ENCODE assay signal across 9 cellular contexts in the genomic region with DNA sequence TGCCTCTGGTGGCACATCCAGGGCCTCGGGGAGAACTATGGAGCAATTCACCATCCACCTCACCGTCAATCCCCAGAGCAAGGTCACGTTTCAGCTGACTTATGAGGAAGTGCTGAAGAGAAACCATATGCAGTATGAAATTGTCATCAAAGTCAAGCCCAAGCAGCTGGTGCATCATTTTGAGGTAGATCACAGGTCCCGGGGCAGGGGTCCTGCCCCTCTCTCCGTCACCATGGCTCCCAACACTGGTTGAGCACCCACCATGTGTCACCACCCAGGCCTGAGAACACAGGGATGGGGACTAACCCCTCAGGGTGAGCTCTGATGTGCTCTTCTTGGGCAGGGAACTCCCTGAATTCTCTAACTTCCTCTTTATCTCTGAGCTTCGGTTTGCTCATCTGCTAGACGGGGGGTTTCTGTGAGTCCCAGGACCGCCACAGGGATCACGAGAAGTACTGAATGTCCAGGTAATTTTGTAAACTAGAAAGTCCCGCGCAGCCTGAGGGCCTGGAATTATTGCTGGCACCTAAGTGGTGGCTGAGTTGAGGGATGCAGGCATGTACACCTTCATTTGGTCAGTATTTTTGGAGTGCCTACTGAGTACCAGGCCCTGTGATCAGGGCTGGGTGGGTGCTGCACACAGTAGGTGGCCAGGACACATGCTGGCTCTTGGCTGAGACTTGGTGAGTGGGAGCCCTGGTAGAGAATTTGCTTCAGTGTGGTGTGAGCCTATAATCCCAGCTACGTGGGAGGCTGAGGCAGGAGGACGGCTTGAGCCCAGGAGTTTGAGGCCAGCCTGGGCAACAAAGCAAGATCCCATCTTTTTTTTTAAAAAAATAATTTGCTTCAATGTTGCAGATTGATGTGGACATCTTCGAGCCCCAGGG. TPM values are rescaled to one million over a fixed set of nuclear protein-coding genes. Genes with fewer than 3 reads are reported as not detected.
DNase-seq lines count a peak whose midpoint lies in the region; ATAC-seq and TF ChIP-seq lines count a peak whose summit lies in the region.
"Had no signal": no experiment of that assay in that cellular context is flagged by ENCODE, and none has a peak within 500 bp of the region (broad histone marks: within the 10 kb centered on the region; RNA-seq: fewer than 3 reads in every experiment).

No MANE protein-coding gene starts in this region.

- H3K9me3 ChIP-seq in breast epithelium, result no peaks in the 10 kb centered on the region

- CTCF ChIA-PET in activated naive CD4-positive, alpha-beta T cell treated with anti-CD3 and anti-CD28 coated beads, Interleukin-2, amount 10 ng/mL, durations not matched to agents 7 days and 5 days (lab: Charles Lee), result interaction anchor here (0.6 kb wide), 1 partner anchor 21 kb away, joined by 3 read pairs; no protein-coding TSS in a partner anchor

- ATAC-seq in HG02885 (IDR thresholded peaks at IDR 0.05; ENCODE audit: poor library complexity, unreplicated experiment), result peak; percentile 59
- peak; percentile 90 for ATAC-seq in stimulated activated memory B cell treated with anti-CD40 and anti-IgM and Interleukin-4, amounts not matched to agents 10 μg/mL and 1 μg/mL and 100 μg/mL, for 72 hours

- no peaks in the 10 kb centered on the region for H3K4me1 ChIP-seq in breast epithelium

- H3K27ac ChIP-seq in breast epithelium, result no peak overlapping the region

- DNase-seq in activated effector memory CD4-positive, alpha-beta T cell treated with anti-CD3 and anti-CD28 coated beads, Interleukin-2, amount 50 U/mL, for 16 hours, result peak; percentile 42
- DNase-seq in activated effector memory CD4-positive, alpha-beta T cell treated with Interleukin-2 at 50 U/mL for 16 hours, result no peak
- DNase-seq in RPMI8226, result peak; percentile 24
- no peak for DNase-seq in NCI-H146 treated with DMSO at 0.1 percent for 48 hours (lab: John Stamatoyannopoulos, UW; ENCODE audit: unreplicated experiment)
- DNase-seq in breast epithelium (ENCODE audit: low spot score in 2 of 2), result no peak
- DNase-seq in activated naive CD4-positive, alpha-beta T cell treated with anti-CD3 and anti-CD28 coated beads, Interleukin-2, amount 10 ng/mL, durations not matched to agents 7 days and 5 days, result no peak
- DNase-seq: kidney had no signal

- TF ChIP-seq POLR2A in breast epithelium (IDR thresholded peaks at IDR 0.05), result no peak

- no peak for TF ChIP-seq CTCF in breast epithelium (IDR thresholded peaks at IDR 0.05)

- no peak overlapping the region for H3K4me3 ChIP-seq in breast epithelium

- H3K36me3 ChIP-seq in breast epithelium, result no peaks in the 10 kb centered on the region

- H3K27me3 ChIP-seq in breast epithelium, result no peaks in the 10 kb centered on the region

- H3K27ac Mint-ChIP-seq in stimulated activated memory B cell treated with anti-CD40 and anti-IgM and Interleukin-4, amounts not matched to agents 10 μg/mL and 1 μg/mL and 100 μg/mL, for 72 hours, result peak overlapping the region; percentile 90
- no peak overlapping the region for H3K27ac Mint-ChIP-seq in activated naive CD4-positive, alpha-beta T cell treated with anti-CD3 and anti-CD28 coated beads, Interleukin-2, amount 10 ng/mL, durations not matched to agents 7 days and 5 days

- no peaks in the 10 kb centered on the region for H3K9me3 Mint-ChIP-seq in stimulated activated memory B cell treated with anti-CD40 and anti-IgM and Interleukin-4, amounts not matched to agents 10 μg/mL and 1 μg/mL and 100 μg/mL, for 72 hours
- H3K9me3 Mint-ChIP-seq in activated naive CD4-positive, alpha-beta T cell treated with anti-CD3 and anti-CD28 coated beads, Interleukin-2, amount 10 ng/mL, durations not matched to agents 7 days and 5 days, result no peaks in the 10 kb centered on the region

- no peaks in the 10 kb centered on the region for H3K36me3 Mint-ChIP-seq in stimulated activated memory B cell treated with anti-CD40 and anti-IgM and Interleukin-4, amounts not matched to agents 10 μg/mL and 1 μg/mL and 100 μg/mL, for 72 hours
- H3K36me3 Mint-ChIP-seq in activated naive CD4-positive, alpha-beta T cell treated with anti-CD3 and anti-CD28 coated beads, Interleukin-2, amount 10 ng/mL, durations not matched to agents 7 days and 5 days, result no peaks in the 10 kb centered on the region

- peaks cover 20% of the 10 kb centered on the region for H3K4me1 Mint-ChIP-seq in stimulated activated memory B cell treated with anti-CD40 and anti-IgM and Interleukin-4, amounts not matched to agents 10 μg/mL and 1 μg/mL and 100 μg/mL, for 72 hours
- peaks cover 2% of the 10 kb centered on the region for H3K4me1 Mint-ChIP-seq in activated naive CD4-positive, alpha-beta T cell treated with anti-CD3 and anti-CD28 coated beads, Interleukin-2, amount 10 ng/mL, durations not matched to agents 7 days and 5 days

- no peaks in the 10 kb centered on the region for H3K27me3 Mint-ChIP-seq in stimulated activated memory B cell treated with anti-CD40 and anti-IgM and Interleukin-4, amounts not matched to agents 10 μg/mL and 1 μg/mL and 100 μg/mL, for 72 hours
- peaks cover 73% of the 10 kb centered on the region for H3K27me3 Mint-ChIP-seq in activated naive CD4-positive, alpha-beta T cell treated with anti-CD3 and anti-CD28 coated beads, Interleukin-2, amount 10 ng/mL, durations not matched to agents 7 days and 5 days

- intact Hi-C loops in breast epithelium (cut with DNase I; ENCODE audit: low total_unique reads), result no loop called here

- H3K4me3 Mint-ChIP-seq in stimulated activated memory B cell treated with anti-CD40 and anti-IgM and Interleukin-4, amounts not matched to agents 10 μg/mL and 1 μg/mL and 100 μg/mL, for 72 hours, result no peak overlapping the region
- H3K4me3 Mint-ChIP-seq in activated naive CD4-positive, alpha-beta T cell treated with anti-CD3 and anti-CD28 coated beads, Interleukin-2, amount 10 ng/mL, durations not matched to agents 7 days and 5 days, result no peak overlapping the region

RNA-seq across cellular contexts. Expression of a gene that starts 2.3 kb away (rescaled TPM):
- under 1 TPM in 2 of 3 donors, not detected in 1; 0.32 to 0.33 TPM for total RNA-seq in breast epithelium

RNA-seq across cellular contexts. Expression of a gene that starts 8.9 kb away (rescaled TPM):
- total RNA-seq in breast epithelium, result 10 to 100 TPM; 16.5 to 32.4 (median 30.0) TPM

RNA-seq across cellular contexts. Expression of a gene that starts 14.9 kb away (rescaled TPM):
- 1 to 10 TPM in 1 of 3 donors, under 1 TPM in 2; 0.64 to 6.6 (median 0.88) TPM for total RNA-seq in breast epithelium

RNA-seq across cellular contexts. Expression of a gene that starts 50.8 kb away (rescaled TPM):
- 1 to 10 TPM; 5.6 to 9.5 (median 5.8) TPM for total RNA-seq in breast epithelium

RNA-seq across cellular contexts. Expression of a gene that starts 55.2 kb away (rescaled TPM):
- total RNA-seq in breast epithelium, result 10 to 100 TPM in 1 of 3 donors, 1 to 10 TPM in 2; 5.9 to 13.0 (median 6.9) TPM

Comparison
In these comparisons a context has a peak if more than half of its experiments do, and no peak if none do; other contexts are left out.
1. DNase-seq: peak in activated effector memory CD4-positive, alpha-beta T cell treated with anti-CD3 and anti-CD28 coated beads, Interleukin-2, amount 50 U/mL, for 16 hours (single experiment) and RPMI8226 (single experiment); none in activated effector memory CD4-positive, alpha-beta T cell treated with Interleukin-2 at 50 U/mL for 16 hours (single experiment), NCI-H146 treated with DMSO at 0.1 percent for 48 hours (single experiment), breast epithelium (0 of 2) and activated naive CD4-positive, alpha-beta T cell treated with anti-CD3 and anti-CD28 coated beads, Interleukin-2, amount 10 ng/mL, durations not matched to agents 7 days and 5 days (single experiment).